In the genomic region with DNA sequence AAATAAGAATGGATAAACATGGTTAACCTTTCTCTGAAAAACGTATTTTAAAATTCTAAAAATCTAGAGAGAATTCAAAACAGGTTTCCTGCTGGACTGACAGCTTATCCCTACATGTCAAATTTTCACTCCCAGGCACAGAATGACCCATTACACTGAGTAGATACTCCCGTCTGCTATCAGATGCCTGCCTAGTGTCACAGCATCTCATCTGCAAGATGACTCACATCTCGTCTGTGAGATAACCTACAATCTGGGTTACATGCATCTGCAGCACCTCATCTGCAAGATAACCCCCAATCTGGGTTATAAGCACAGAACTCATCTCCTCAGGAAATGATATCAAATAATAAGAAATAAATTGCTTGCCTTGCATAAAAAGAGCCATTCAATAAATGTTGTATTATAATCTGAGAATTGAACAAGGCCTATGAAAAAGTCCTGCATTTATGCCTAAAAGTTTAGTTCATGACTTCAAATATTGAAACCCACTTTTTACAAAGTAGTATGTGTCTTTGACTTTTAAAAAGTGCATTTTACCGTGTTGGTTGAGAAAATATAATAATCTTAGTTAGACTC, we compare ENCODE assay signal across 1 cellular context.
TF ChIP-seq lines count a peak whose summit lies in the region.

No MANE protein-coding gene starts in this region.

TF ChIP-seq in endothelial cell of umbilical vein, 7 proteins besides CTCF, POLR2A, EP300 and RAD21 (continued from another document):
- no peak for TF ChIP-seq JUN (IDR thresholded peaks at IDR 0.05; ENCODE audit: borderline replicate concordance, insufficient read depth, insufficient read length, low read depth)
TF ChIP-seq in endothelial cell of umbilical vein: peak in this region for 1.
